ENCODE assay signal across 8 cellular contexts in genomic region chr3:189401196-189401595, GRCh38.
"Had no signal": no experiment of that assay in that cellular context is flagged by ENCODE, and none has a peak within 500 bp of the region (broad histone marks: within the 10 kb centered on the region; RNA-seq: fewer than 3 reads in every experiment).

No MANE protein-coding gene starts in this region.

- ATAC-seq: HepG2, K562 had no signal

- H3K27ac ChIP-seq: HL-60, KMS-11 had no signal

- H3K4me3 ChIP-seq: K562 had no signal

- H3K9ac ChIP-seq: KMS-11 had no signal

- DNase-seq: IMR-90, KBM-7, KG1 had no signal

- FAIRE-seq: HepG2, HTR-8/SVneo, K562 had no signal
